8 cellular contexts compared by ENCODE assay signal in genomic region chr9:137046094-137046787, GRCh38. TPM values are rescaled to one million over a fixed set of nuclear protein-coding genes. Genes with fewer than 3 reads are reported as not detected.
A peak's percentile ranks its signal among the peaks of the same experiment; 100 is the strongest.
DNase-seq lines count a peak whose midpoint lies in the region; ATAC-seq, FAIRE-seq and TF ChIP-seq lines count a peak whose summit lies in the region.

TSS of gene NPDC1 (minus strand) at chr9:137046177. CDS start at chr9:137045989, 188 bp downstream.

- H3K36me3 ChIP-seq in breast epithelium: no peaks in the 10 kb centered on the region
- no peaks in the 10 kb centered on the region for H3K36me3 ChIP-seq in skeletal muscle tissue (ENCODE audit: control insufficient read depth in 3 of 3, insufficient read depth in 3 of 3, low read length in 3 of 3)

- DNase-seq in GM18507 (ENCODE audit: extremely low spot score, insufficient read length, low read depth) (peak; percentile 88), NCI-H2081 treated with DMSO at 0.1 percent for 48 hours (lab: John Stamatoyannopoulos, UW) (peak; percentile 54), breast epithelium (ENCODE audit: low spot score in 2 of 2) (peak in 1 of 2 donors; percentile 83), iPS-NIHi11 (ENCODE audit: low spot score) (peak; percentile 93)

- H3K4me1 ChIP-seq in breast epithelium: peaks cover 10 to 12% of the 10 kb centered on the region in 2 donors
- H3K4me1 ChIP-seq in skeletal muscle tissue (ENCODE audit: control insufficient read depth in 3 of 3, insufficient read depth in 3 of 3, low read length in 3 of 3): peaks cover 27 to 39% (median 31%) of the 10 kb centered on the region in 3 donors

- TF ChIP-seq CTCF in 22Rv1 (IDR thresholded peaks at IDR 0.05) (peak; percentile 95), VCaP (conservative IDR thresholded peaks at IDR 0.05) (peak; percentile 97), breast epithelium (IDR thresholded peaks at IDR 0.05) (peak; percentile 84 to 93 (median 84))

- intact Hi-C loops in breast epithelium (cut with DNase I; ENCODE audit: low total_unique reads): no loop called here

- no peaks in the 10 kb centered on the region for H3K9me3 ChIP-seq in breast epithelium
- H3K9me3 ChIP-seq in skeletal muscle tissue (ENCODE audit: control insufficient read depth in 3 of 3, low read length in 3 of 3): no peaks in the 10 kb centered on the region

- H3K4me3 ChIP-seq in breast epithelium: peak within 1 kb of the TSS; percentile 60 to 91 (median 64)
- peak within 1 kb of the TSS; percentile 65 to 74 (median 69) for H3K4me3 ChIP-seq in skeletal muscle tissue (ENCODE audit: low read length in 3 of 3)

- ATAC-seq in GM18873 (IDR thresholded peaks at IDR 0.05; ENCODE audit: low FRiP score, unreplicated experiment): no peak

- FAIRE-seq in GM18507 (lab: Jason Lieb, UNC): peak; percentile 89

- H3K27me3 ChIP-seq in breast epithelium: peaks cover 5 to 24% of the 10 kb centered on the region in 2 donors
- peaks cover 37 to 62% (median 60%) of the 10 kb centered on the region in 3 donors for H3K27me3 ChIP-seq in skeletal muscle tissue (ENCODE audit: control insufficient read depth in 3 of 3, insufficient read depth in 3 of 3, low read length in 3 of 3)

- peak within 1 kb of the TSS; percentile 38 to 77 (median 61) for H3K9ac ChIP-seq in skeletal muscle tissue (ENCODE audit: low read depth in 1 of 3, low read length in 3 of 3)

- H3K27ac ChIP-seq in 22Rv1 (peak within 1 kb of the TSS; percentile 96), VCaP (peak within 1 kb of the TSS; percentile 99), breast epithelium (peak within 1 kb of the TSS in 1 of 2 donors; percentile 49), skeletal muscle tissue (ENCODE audit: low read depth, low read length) (peak within 1 kb of the TSS; percentile 40)

- TF ChIP-seq POLR2A in breast epithelium (IDR thresholded peaks at IDR 0.05): no peak

RNA-seq across cellular contexts. Expression of gene NPDC1, which starts in this region (rescaled TPM):
- total RNA-seq in breast epithelium (10 to 100 TPM; 21.9 to 63.9 (median 63.1) TPM), skeletal muscle tissue (5.7 TPM)
